ENCODE assay signal across 8 cellular contexts in genomic region chr14:88492272-88493089, GRCh38.
DNase-seq lines count a peak whose midpoint lies in the region; ATAC-seq and TF ChIP-seq lines count a peak whose summit lies in the region.

No MANE protein-coding gene starts in this region.

- H3K36me3 ChIP-seq in lung (ENCODE audit: control insufficient read depth in 2 of 2, insufficient read depth in 2 of 2, low read length in 2 of 2): peaks cover 11 to 13% of the 10 kb centered on the region in 2 donors

- H3K9me3 ChIP-seq in lung (ENCODE audit: control insufficient read depth in 2 of 2, insufficient read depth in 1 of 2, low read length in 1 of 2): no peaks in the 10 kb centered on the region

- H3K27ac ChIP-seq in dorsolateral prefrontal cortex (peak overlapping the region in 13 of 59 donors; percentile 4 to 66 (median 25)), lung (ENCODE audit: low read depth in 1 of 2, low read length in 1 of 2) (no peak overlapping the region)

- H3K4me3 ChIP-seq in dorsolateral prefrontal cortex (no peak overlapping the region), lung (no peak overlapping the region)

- H3K27me3 ChIP-seq in dorsolateral prefrontal cortex: no peaks in the 10 kb centered on the region
- no peaks in the 10 kb centered on the region for H3K27me3 ChIP-seq in lung (ENCODE audit: control insufficient read depth, insufficient read depth)

- DNase-seq in CMK (ENCODE audit: low read depth): peak; percentile 58
- DNase-seq in NCI-H526 treated with DMSO at 0.1 percent for 48 hours (lab: John Stamatoyannopoulos, UW): peak; percentile 51
- DNase-seq in activated CD4-positive, alpha-beta T cell treated with anti-CD3 and anti-CD28 coated beads, Interleukin-2, amount 50 U/mL, for 1 hour: peak; percentile 43
- peak in 4 of 10 donors; percentile 49 to 70 (median 62) for DNase-seq in dorsolateral prefrontal cortex
- DNase-seq in lung (ENCODE audit: low spot score): peak; percentile 83
- peak; percentile 10 to 33 for DNase-seq in stimulated activated CD8-positive, alpha-beta memory T cell treated with anti-CD3 and anti-CD28 coated beads, Interleukin-2, amount 100 ng/mL, for 1 hour (ENCODE audit: low read depth in 2 of 2)

- H3K4me1 ChIP-seq in lung (ENCODE audit: control insufficient read depth in 2 of 2, insufficient read depth in 2 of 2, low read length in 2 of 2): no peaks in the 10 kb centered on the region

- TF ChIP-seq CTCF in dorsolateral prefrontal cortex (IDR thresholded peaks at IDR 0.05 in 54 of 56, conservative IDR thresholded peaks at IDR 0.05 in 2 of 56; ENCODE audit: low read depth in 1 of 56, partially characterized antibody in 56 of 56): peak; percentile 75 to 97 (median 90)
- peak; percentile 76 for TF ChIP-seq CTCF in lung (IDR thresholded peaks at IDR 0.05; ENCODE audit: control extremely low read depth, extremely low read depth)

- 49 to 55% methylated on average over 12 of the region's 12 CpGs for WGBS in lung, 2 donors

- intact Hi-C loops in dorsolateral prefrontal cortex (cut with DNase I): loop anchor here (2.0 to 5.0 kb wide), 3 partner anchors 58 to 310 kb away; no protein-coding TSS in a partner anchor

- peak; percentile 93 for ATAC-seq in GM19351 (IDR thresholded peaks at IDR 0.05; ENCODE audit: unreplicated experiment)
- ATAC-seq in HG03432 (IDR thresholded peaks at IDR 0.05; ENCODE audit: unreplicated experiment): peak; percentile 91
- peak; percentile 82 for ATAC-seq in lung (ENCODE audit: insufficient read depth, low FRiP score)
